ENCODE assay signal across 1 cellular context in the genomic region with DNA sequence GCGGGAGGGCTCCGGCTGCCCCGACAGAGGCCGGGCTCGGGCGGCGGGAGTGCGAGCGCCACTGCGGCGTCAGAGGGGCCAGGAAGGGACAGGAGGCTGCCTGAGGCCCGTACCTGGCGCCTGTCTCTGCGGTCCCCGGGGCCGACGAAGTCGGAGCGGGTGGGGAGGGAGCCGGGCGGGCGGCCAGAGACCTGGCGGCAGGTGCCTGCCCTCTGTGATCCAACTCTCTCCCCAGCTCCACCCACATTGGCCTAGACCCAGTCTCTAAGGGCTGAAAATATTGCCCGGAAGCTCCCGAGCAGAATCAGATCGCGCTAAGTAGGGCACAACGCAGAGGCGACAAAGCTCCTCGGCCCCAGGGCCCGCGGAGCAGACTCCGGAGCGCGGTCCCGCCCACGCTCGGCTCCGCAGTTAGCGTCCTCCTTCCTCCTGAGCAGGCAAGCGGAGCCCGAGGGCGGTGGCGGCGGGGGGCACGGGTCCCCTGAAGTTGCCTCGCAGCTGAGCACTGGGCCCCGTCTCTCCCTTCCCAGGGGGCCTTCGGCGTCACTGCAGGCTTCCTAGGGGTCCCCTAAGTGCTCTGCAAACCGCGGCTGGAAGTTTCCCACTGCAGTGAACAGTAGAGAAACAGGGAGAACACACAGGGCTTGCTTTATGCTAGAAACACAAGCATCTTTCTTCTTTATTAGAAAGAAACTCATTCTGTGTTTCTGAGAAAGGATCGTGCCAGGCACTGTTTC.
TF ChIP-seq lines count a peak whose summit lies in the region.

A gene (plus strand): TSS at position 307 of the 737 bp plus-strand sequence. CDS start 906 bp downstream, outside the sequence.

TF ChIP-seq in SK-N-SH, 30 proteins besides CTCF, POLR2A, EP300 and RAD21 (continued from another document):
- TF ChIP-seq, protein P1, sequence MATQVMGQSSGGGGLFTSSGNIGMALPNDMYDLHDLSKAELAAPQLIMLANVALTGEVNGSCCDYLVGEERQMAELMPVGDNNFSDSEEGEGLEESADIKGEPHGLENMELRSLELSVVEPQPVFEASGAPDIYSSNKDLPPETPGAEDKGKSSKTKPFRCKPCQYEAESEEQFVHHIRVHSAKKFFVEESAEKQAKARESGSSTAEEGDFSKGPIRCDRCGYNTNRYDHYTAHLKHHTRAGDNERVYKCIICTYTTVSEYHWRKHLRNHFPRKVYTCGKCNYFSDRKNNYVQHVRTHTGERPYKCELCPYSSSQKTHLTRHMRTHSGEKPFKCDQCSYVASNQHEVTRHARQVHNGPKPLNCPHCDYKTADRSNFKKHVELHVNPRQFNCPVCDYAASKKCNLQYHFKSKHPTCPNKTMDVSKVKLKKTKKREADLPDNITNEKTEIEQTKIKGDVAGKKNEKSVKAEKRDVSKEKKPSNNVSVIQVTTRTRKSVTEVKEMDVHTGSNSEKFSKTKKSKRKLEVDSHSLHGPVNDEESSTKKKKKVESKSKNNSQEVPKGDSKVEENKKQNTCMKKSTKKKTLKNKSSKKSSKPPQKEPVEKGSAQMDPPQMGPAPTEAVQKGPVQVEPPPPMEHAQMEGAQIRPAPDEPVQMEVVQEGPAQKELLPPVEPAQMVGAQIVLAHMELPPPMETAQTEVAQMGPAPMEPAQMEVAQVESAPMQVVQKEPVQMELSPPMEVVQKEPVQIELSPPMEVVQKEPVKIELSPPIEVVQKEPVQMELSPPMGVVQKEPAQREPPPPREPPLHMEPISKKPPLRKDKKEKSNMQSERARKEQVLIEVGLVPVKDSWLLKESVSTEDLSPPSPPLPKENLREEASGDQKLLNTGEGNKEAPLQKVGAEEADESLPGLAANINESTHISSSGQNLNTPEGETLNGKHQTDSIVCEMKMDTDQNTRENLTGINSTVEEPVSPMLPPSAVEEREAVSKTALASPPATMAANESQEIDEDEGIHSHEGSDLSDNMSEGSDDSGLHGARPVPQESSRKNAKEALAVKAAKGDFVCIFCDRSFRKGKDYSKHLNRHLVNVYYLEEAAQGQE (IDR thresholded peaks at IDR 0.05; ENCODE audit: low read depth, low read length), result no peak
- TF ChIP-seq EZH2phosphoT487 (IDR thresholded peaks at IDR 0.05; ENCODE audit: borderline replicate concordance, low read depth), result no peak
- TF ChIP-seq CHD2 (IDR thresholded peaks at IDR 0.05; ENCODE audit: low read length, partially characterized antibody), result no peak
- TF ChIP-seq, protein P2, sequence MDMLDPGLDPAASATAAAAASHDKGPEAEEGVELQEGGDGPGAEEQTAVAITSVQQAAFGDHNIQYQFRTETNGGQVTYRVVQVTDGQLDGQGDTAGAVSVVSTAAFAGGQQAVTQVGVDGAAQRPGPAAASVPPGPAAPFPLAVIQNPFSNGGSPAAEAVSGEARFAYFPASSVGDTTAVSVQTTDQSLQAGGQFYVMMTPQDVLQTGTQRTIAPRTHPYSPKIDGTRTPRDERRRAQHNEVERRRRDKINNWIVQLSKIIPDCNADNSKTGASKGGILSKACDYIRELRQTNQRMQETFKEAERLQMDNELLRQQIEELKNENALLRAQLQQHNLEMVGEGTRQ (IDR thresholded peaks at IDR 0.05; ENCODE audit: borderline replicate concordance, low read depth, low read length), result no peak
- no peak for TF ChIP-seq NFIC (IDR thresholded peaks at IDR 0.05; ENCODE audit: borderline replicate concordance)
- TF ChIP-seq, protein P3, sequence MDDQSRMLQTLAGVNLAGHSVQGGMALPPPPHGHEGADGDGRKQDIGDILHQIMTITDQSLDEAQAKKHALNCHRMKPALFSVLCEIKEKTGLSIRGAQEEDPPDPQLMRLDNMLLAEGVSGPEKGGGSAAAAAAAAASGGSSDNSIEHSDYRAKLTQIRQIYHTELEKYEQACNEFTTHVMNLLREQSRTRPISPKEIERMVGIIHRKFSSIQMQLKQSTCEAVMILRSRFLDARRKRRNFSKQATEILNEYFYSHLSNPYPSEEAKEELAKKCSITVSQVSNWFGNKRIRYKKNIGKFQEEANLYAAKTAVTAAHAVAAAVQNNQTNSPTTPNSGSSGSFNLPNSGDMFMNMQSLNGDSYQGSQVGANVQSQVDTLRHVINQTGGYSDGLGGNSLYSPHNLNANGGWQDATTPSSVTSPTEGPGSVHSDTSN (IDR thresholded peaks at IDR 0.05), result no peak
TF ChIP-seq in SK-N-SH: peak in this region for 0.
